In the genomic region with DNA sequence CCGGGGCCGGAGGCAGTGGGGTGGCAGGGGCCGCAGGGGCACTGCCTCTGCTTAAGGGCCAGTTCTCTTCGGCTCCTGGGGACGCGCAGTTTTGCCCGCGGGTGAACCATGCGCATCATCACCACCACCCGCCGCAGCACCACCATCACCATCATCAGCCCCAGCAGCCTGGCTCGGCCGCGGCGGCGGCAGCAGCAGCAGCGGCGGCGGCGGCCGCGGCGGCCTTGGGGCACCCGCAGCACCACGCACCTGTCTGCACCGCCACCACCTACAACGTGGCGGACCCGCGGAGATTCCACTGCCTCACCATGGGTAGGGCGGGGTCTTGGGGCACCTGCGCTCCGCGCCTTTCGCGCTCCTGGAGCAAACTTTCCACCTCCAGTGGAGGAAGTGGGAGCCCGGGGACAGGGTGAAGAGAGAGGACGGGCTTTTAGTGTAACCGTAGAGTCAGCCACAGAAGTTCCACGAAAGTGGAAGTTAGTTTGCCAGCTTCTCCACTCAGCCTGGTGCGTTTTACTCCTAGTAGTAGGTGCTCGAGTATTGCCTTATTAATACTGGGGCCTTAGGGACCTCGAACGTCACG, we compare ENCODE assay signal across 1 cellular context.
TF ChIP-seq lines count a peak whose summit lies in the region.

No MANE protein-coding gene starts in this region.

TF ChIP-seq in endothelial cell of umbilical vein, 7 proteins besides CTCF, POLR2A, EP300 and RAD21:
- no peak for TF ChIP-seq POLR2AphosphoS5 (IDR thresholded peaks at IDR 0.05; ENCODE audit: insufficient read depth, low read depth, low read length)
- TF ChIP-seq MYC (IDR thresholded peaks at IDR 0.05; ENCODE audit: low read depth, low read length), result no peak
- TF ChIP-seq MAX (IDR thresholded peaks at IDR 0.05; ENCODE audit: insufficient read depth, insufficient read length), result no peak
- TF ChIP-seq FOS (IDR thresholded peaks at IDR 0.05; ENCODE audit: borderline replicate concordance, insufficient read depth, low read length), result no peak
